ENCODE assay signal across 24 cellular contexts in the genomic region with DNA sequence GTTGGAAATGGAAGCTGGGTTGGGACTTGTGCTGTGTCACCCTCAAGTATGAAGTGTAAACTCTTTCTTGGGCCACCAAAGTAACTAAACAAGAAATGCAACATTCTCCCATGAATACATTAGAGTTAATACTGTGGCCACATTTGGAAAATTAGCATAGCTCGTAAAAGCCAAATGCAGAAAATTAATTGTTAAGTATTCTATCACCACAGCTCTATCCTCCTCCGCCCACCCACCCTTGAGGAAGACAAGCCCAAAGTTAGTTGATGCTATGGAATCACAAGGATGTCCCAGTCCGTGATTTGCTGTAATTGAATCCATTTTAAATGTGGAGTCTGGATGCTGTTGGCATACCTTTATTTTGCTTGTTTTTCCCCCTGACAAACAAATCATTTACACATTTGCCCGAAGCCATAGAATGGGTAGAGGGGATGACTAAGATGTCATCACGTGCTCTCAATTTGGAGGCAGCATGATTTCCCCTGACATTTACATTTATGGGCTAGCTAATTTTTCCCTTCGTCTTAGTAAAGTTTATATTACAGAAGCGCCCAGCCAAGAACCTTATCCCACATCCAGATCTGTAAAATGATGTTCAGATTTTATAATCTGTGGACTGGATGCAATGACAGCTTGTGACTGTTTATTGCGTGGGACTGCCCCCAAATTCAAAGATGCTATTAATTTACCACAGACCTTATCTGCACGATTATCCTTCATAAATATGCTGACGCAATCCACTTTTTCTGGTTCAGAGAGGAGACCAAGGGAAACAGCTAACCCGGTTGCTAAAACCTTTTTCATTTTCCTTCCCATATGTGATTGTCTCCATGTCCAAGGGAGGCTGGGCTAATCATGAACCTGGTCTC. TPM values are rescaled to one million over a fixed set of nuclear protein-coding genes. Genes with fewer than 3 reads are reported as not detected.
"Had no signal": no experiment of that assay in that cellular context is flagged by ENCODE, and none has a peak within 500 bp of the region (broad histone marks: within the 10 kb centered on the region; RNA-seq: fewer than 3 reads in every experiment).

No MANE protein-coding gene starts in this region.

- ATAC-seq: activated CD8-positive, alpha-beta T cell treated with anti-CD3 and anti-CD28 coated beads, Interleukin-2, amount 10 ng/mL, durations not matched to agents 7 days and 5 days; activated T-cell treated with anti-CD3 and anti-CD28 coated beads, Interleukin-2, amount 50 U/mL, for 72 hours; body of pancreas; left cardiac atrium; lower lobe of right lung; right cardiac atrium; stimulated activated naive CD8-positive, alpha-beta T cell treated with anti-CD3 and anti-CD28 coated beads, Interleukin-15, Interleukin-2, amounts not matched to agents 100 U/mL and 50 U/mL, for 24 hours; T-helper 17 cell had no signal

- DNase-seq: activated B cell treated with CpG ODN at 0.5 μM for 24 hours; activated CD4-positive, alpha-beta T cell treated with anti-CD3 and anti-CD28 coated beads for 48 hours; activated CD8-positive, alpha-beta memory T cell treated with anti-CD3 and anti-CD28 coated beads, Interleukin-2, amount 50 U/mL, for 4 hours; activated CD8-positive, alpha-beta T cell treated with anti-CD3 and anti-CD28 coated beads, Interleukin-2, amount 10 ng/mL, durations not matched to agents 7 days and 5 days; activated gamma-delta T cell; activated T-cell treated with anti-CD3 and anti-CD28 coated beads, Interleukin-2, amount 50 U/mL, for 72 hours; amniotic stem cell; body of pancreas; effector memory CD4-positive, alpha-beta T cell; head of caudate nucleus; left cardiac atrium; lower lobe of right lung; right cardiac atrium; small intestine; stimulated activated naive CD8-positive, alpha-beta T cell treated with anti-CD3 and anti-CD28 coated beads, Interleukin-15, Interleukin-2, amounts not matched to agents 100 U/mL and 50 U/mL, for 24 hours; T-helper 17 cell; transverse colon had no signal

- H3K4me3 Mint-ChIP-seq: activated B cell treated with CpG ODN at 0.5 μM for 24 hours; activated CD8-positive, alpha-beta T cell treated with anti-CD3 and anti-CD28 coated beads, Interleukin-2, amount 10 ng/mL, durations not matched to agents 7 days and 5 days; activated naive CD8-positive, alpha-beta T cell; activated T-cell treated with anti-CD3 and anti-CD28 coated beads, Interleukin-2, amount 50 U/mL, for 72 hours; central memory CD8-positive, alpha-beta T cell; T-helper 17 cell had no signal

- H3K27ac Mint-ChIP-seq: activated B cell treated with CpG ODN at 0.5 μM for 24 hours; activated CD8-positive, alpha-beta T cell treated with anti-CD3 and anti-CD28 coated beads, Interleukin-2, amount 10 ng/mL, durations not matched to agents 7 days and 5 days; activated naive CD8-positive, alpha-beta T cell; activated T-cell treated with anti-CD3 and anti-CD28 coated beads, Interleukin-2, amount 50 U/mL, for 72 hours; T-helper 17 cell had no signal

- H3K36me3 Mint-ChIP-seq: activated naive CD8-positive, alpha-beta T cell had no signal

- H3K9me3 ChIP-seq: body of pancreas, lower lobe of right lung, neutrophil, prostate gland, transverse colon had no signal

- H3K4me1 ChIP-seq: prostate gland had no signal

- H3K9me3 Mint-ChIP-seq: activated B cell treated with CpG ODN at 0.5 μM for 24 hours; activated T-cell treated with anti-CD3 and anti-CD28 coated beads, Interleukin-2, amount 50 U/mL, for 72 hours; central memory CD8-positive, alpha-beta T cell had no signal

- H3K4me3 ChIP-seq: body of pancreas, coronary artery, lower lobe of right lung, prostate gland, transverse colon had no signal

- FAIRE-seq: frontal cortex, small intestine, TTC549 had no signal

- H3K27ac ChIP-seq: body of pancreas, coronary artery, lower lobe of right lung, neutrophil, prostate gland, transverse colon had no signal

- H3K36me3 ChIP-seq: lower lobe of right lung, neutrophil, prostate gland, transverse colon had no signal

RNA-seq across cellular contexts. Expression of a gene that starts 3.6 kb away (rescaled TPM):
- total RNA-seq: activated B cell treated with CpG ODN at 0.5 μM for 24 hours; activated CD8-positive, alpha-beta T cell treated with anti-CD3 and anti-CD28 coated beads, Interleukin-2, amount 10 ng/mL, durations not matched to agents 7 days and 5 days; body of pancreas had no signal
